1 cellular context compared by ENCODE assay signal in the genomic region with DNA sequence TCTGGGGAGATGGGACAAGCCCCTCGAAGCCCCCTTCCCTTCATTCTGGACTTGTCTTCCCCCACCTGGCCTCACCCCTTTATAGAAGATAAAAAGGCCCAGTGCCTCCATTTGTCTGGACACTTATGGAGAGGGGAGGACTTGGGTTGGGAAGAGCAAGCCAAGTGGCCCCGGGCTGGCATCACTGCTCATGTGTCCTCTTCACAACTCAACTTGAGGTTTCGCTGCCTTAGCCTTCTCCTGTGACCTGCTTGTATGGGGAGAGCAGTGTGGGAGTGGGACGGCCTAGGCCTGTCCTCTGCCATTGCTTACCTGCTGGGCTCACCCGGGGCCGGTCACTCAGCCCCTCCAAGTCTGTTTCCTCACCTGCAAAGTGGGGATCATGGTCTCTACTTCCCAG.
TF ChIP-seq lines count a peak whose summit lies in the region.

No MANE protein-coding gene starts in this region.

TF ChIP-seq in A549, 52 proteins besides CTCF, POLR2A, EP300 and RAD21:
- TF ChIP-seq ZC3H11A (IDR thresholded peaks at IDR 0.05) (no peak), RARB (CRISPR knock-in tag; IDR thresholded peaks at IDR 0.05) (no peak), ESRRA (IDR thresholded peaks at IDR 0.05; ENCODE audit: borderline replicate concordance, low read length) (no peak), NFE2L2 (conservative IDR thresholded peaks at IDR 0.05; ENCODE audit: low read length) (no peak), SMC3 (IDR thresholded peaks at IDR 0.05) (no peak), FOSB (CRISPR knock-in tag; IDR thresholded peaks at IDR 0.05) (no peak), TP53 (CRISPR knock-in tag; IDR thresholded peaks at IDR 0.05) (no peak), ZNF302 (CRISPR knock-in tag; IDR thresholded peaks at IDR 0.05) (no peak), EHMT2 (IDR thresholded peaks at IDR 0.05; ENCODE audit: low read depth) (no peak), NPAS2 (CRISPR knock-in tag; IDR thresholded peaks at IDR 0.05; ENCODE audit: borderline replicate concordance) (no peak), POLR2AphosphoS2 (conservative IDR thresholded peaks at IDR 0.05; ENCODE audit: low read length) (no peak)
- TF ChIP-seq, protein P1, sequence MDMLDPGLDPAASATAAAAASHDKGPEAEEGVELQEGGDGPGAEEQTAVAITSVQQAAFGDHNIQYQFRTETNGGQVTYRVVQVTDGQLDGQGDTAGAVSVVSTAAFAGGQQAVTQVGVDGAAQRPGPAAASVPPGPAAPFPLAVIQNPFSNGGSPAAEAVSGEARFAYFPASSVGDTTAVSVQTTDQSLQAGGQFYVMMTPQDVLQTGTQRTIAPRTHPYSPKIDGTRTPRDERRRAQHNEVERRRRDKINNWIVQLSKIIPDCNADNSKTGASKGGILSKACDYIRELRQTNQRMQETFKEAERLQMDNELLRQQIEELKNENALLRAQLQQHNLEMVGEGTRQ (IDR thresholded peaks at IDR 0.05) = no peak
TF ChIP-seq in A549: peak in this region for 0.
